In genomic region chr17:62708587-62708986, GRCh38 we compare ENCODE assay signal across 17 cellular contexts.
A peak's percentile ranks its signal among the peaks of the same experiment; 100 is the strongest.
DNase-seq lines count a peak whose midpoint lies in the region; ATAC-seq, FAIRE-seq and TF ChIP-seq lines count a peak whose summit lies in the region.
"Had no signal": no experiment of that assay in that cellular context is flagged by ENCODE, and none has a peak within 500 bp of the region (broad histone marks: within the 10 kb centered on the region; RNA-seq: fewer than 3 reads in every experiment).

No MANE protein-coding gene starts in this region.

- DNase-seq in HepG2 (ENCODE audit: low spot score) (no peak), right lobe of liver (no peak), RKO (ENCODE audit: low spot score) (peak; percentile 12), endodermal cell (peak; percentile 59), gastrocnemius medialis (no peak)
- DNase-seq in stimulated activated naive B cell treated with anti-CD40 and anti-IgM and Interleukin-4, amounts not matched to agents 10 μg/mL and 1 μg/mL and 100 μg/mL, for 72 hours, result no peak
- DNase-seq: ACHN, HCEC 1CT, KBM-7, NCI-H1105 treated with DMSO at 0.1 percent for 48 hours, NCI-H1694, NCI-H510A, NCI-H748 treated with DMSO at 0.1 percent for 48 hours, RPMI8226 had no signal

- H3K79me2 ChIP-seq in HepG2 (ENCODE audit: insufficient read depth, low read length), result no peaks in the 10 kb centered on the region

- TF ChIP-seq POLR2A in HepG2 (IDR thresholded peaks at IDR 0.05; ENCODE audit: insufficient read depth in 1 of 2, low read depth in 2 of 2, low read length in 2 of 2) (no peak), right lobe of liver (IDR thresholded peaks at IDR 0.05) (no peak), gastrocnemius medialis (IDR thresholded peaks at IDR 0.05) (no peak)

- H3K9ac ChIP-seq in HepG2 (ENCODE audit: insufficient read depth, low read depth, low read length), result no peak overlapping the region
- H3K9ac ChIP-seq in endodermal cell (ENCODE audit: extremely low read depth, low read length, poor library complexity, severe bottlenecking), result no peak overlapping the region

- peaks cover 12% of the 10 kb centered on the region for H3K27me3 Mint-ChIP-seq in endodermal cell (ENCODE audit: insufficient read depth)
- peaks cover 5 to 24% of the 10 kb centered on the region in 2 donors for H3K27me3 Mint-ChIP-seq in stimulated activated naive B cell treated with anti-CD40 and anti-IgM and Interleukin-4, amounts not matched to agents 10 μg/mL and 1 μg/mL and 100 μg/mL, for 72 hours

- H3K9me3 ChIP-seq in HepG2 (ENCODE audit: low read length) (no peaks in the 10 kb centered on the region), right lobe of liver (no peaks in the 10 kb centered on the region), endodermal cell (ENCODE audit: control insufficient read depth, low read length) (peaks cover 14% of the 10 kb centered on the region), gastrocnemius medialis (no peaks in the 10 kb centered on the region)

- CTCF ChIA-PET in HepG2 (lab: Yijun Ruan, JAX; ENCODE audit: low intra/inter-chr PET ratio, low total read pairs), result interaction anchor here (0.6 kb wide), 1 partner anchor 240 kb away, joined by 3 read pairs; no protein-coding TSS in a partner anchor

- no peak overlapping the region for H3K4me3 Mint-ChIP-seq in endodermal cell
- H3K4me3 Mint-ChIP-seq in stimulated activated naive B cell treated with anti-CD40 and anti-IgM and Interleukin-4, amounts not matched to agents 10 μg/mL and 1 μg/mL and 100 μg/mL, for 72 hours, result no peak overlapping the region

- peaks cover 25% of the 10 kb centered on the region for H3K4me1 Mint-ChIP-seq in endodermal cell
- H3K4me1 Mint-ChIP-seq in stimulated activated naive B cell treated with anti-CD40 and anti-IgM and Interleukin-4, amounts not matched to agents 10 μg/mL and 1 μg/mL and 100 μg/mL, for 72 hours, result peaks cover 1 to 2% of the 10 kb centered on the region in 2 donors

- H3K27ac ChIP-seq in HepG2 (ENCODE audit: extremely low read length, insufficient read depth, low read length) (no peak overlapping the region), right lobe of liver (no peak overlapping the region), endodermal cell (ENCODE audit: low read depth, low read length) (no peak overlapping the region), gastrocnemius medialis (no peak overlapping the region)
- H3K27ac ChIP-seq: C4-2B had no signal

- BruUV-seq in HepG2 (replicated peaks; lab: Mats Ljungman, UMichigan), result no TSS peak

- H3K27ac Mint-ChIP-seq in endodermal cell, result no peak overlapping the region
- no peak overlapping the region for H3K27ac Mint-ChIP-seq in stimulated activated naive B cell treated with anti-CD40 and anti-IgM and Interleukin-4, amounts not matched to agents 10 μg/mL and 1 μg/mL and 100 μg/mL, for 72 hours

- no peak for TF ChIP-seq RAD21 in HepG2 (CRISPR knock-in tag; IDR thresholded peaks at IDR 0.05)

- in situ Hi-C loops in HepG2 (cut with HindIII; ENCODE audit: extremely low pct_ligation_motif_present, low pct_unique_long_range_greater_than_20kb) (no loop called here), gastrocnemius medialis (cut with MboI; ENCODE audit: low sequenced_read_pairs in 4 of 4) (loop anchor here in 3 of 4 donors (5.0 to 25.0 kb wide), 4 partner anchors 254 to 704 kb away; partner anchors contain the start of gene TANC2 (in 2 of the 3))

- POLR2A ChIA-PET in HepG2 (lab: Yijun Ruan, JAX), result no interaction called here

- ATAC-seq in HepG2 (no peak), right lobe of liver (no peak), HG02571 (IDR thresholded peaks at IDR 0.05; ENCODE audit: unreplicated experiment) (no peak), gastrocnemius medialis (no peak)
- ATAC-seq in stimulated activated naive B cell treated with anti-CD40 and anti-IgM and Interleukin-4, amounts not matched to agents 10 μg/mL and 1 μg/mL and 100 μg/mL, for 72 hours (replicated peaks), result no peak

- no peaks in the 10 kb centered on the region for H3K36me3 ChIP-seq in HepG2 (replicated peaks in 1 of 2; ENCODE audit: control insufficient read depth in 1 of 2, insufficient read depth in 2 of 2, low read length in 2 of 2)
- H3K36me3 ChIP-seq in right lobe of liver, result no peaks in the 10 kb centered on the region
- no peaks in the 10 kb centered on the region for H3K36me3 ChIP-seq in endodermal cell (ENCODE audit: control insufficient read depth, insufficient read depth, low read length)
- H3K36me3 ChIP-seq in gastrocnemius medialis, result no peaks in the 10 kb centered on the region

- no peak overlapping the region for H3K4me2 ChIP-seq in HepG2 (ENCODE audit: low read depth, low read length)

- WGBS in HepG2 (ENCODE audit: low lambda C conversion rate), result 0% methylated on average over 2 of the region's 2 CpGs
- WGBS in right lobe of liver (ENCODE audit: insufficient coverage, low coverage, low lambda C conversion rate, missing lambda C conversion rate), result 43% methylated on average over 1 of the region's 2 CpGs
- WGBS in endodermal cell (ENCODE audit: insufficient coverage in 1 of 2, insufficient read length in 1 of 2), 2 experiments, result 77 to 79% methylated on average over 1 to 2 of the region's 2 CpGs

- TF ChIP-seq CTCF in HepG2 (CRISPR knock-in tag; IDR thresholded peaks at IDR 0.05) (no peak), right lobe of liver (IDR thresholded peaks at IDR 0.05) (no peak), endodermal cell (conservative IDR thresholded peaks at IDR 0.05) (no peak), gastrocnemius medialis (IDR thresholded peaks at IDR 0.05 in 4 of 5, conservative IDR thresholded peaks at IDR 0.05 in 1 of 5) (no peak)

- no peak for TF ChIP-seq EP300 in HepG2 (IDR thresholded peaks at IDR 0.05; ENCODE audit: low read depth in 2 of 2, low read length in 2 of 2)
- no peak for TF ChIP-seq EP300 in HepG2 (CRISPR knock-in tag; IDR thresholded peaks at IDR 0.05; ENCODE audit: borderline replicate concordance)

- H3K9me3 Mint-ChIP-seq in endodermal cell, result peaks cover 27% of the 10 kb centered on the region
- peaks cover 0 to 1% of the 10 kb centered on the region in 2 donors for H3K9me3 Mint-ChIP-seq in stimulated activated naive B cell treated with anti-CD40 and anti-IgM and Interleukin-4, amounts not matched to agents 10 μg/mL and 1 μg/mL and 100 μg/mL, for 72 hours

- no peaks in the 10 kb centered on the region for H4K20me1 ChIP-seq in HepG2 (ENCODE audit: insufficient read depth, low read length)

- H3K27me3 ChIP-seq in HepG2 (ENCODE audit: control insufficient read depth in 1 of 2, insufficient read depth in 2 of 2, low read length in 2 of 2), result peaks cover 16 to 60% of the 10 kb centered on the region in 2 experiments
- no peaks in the 10 kb centered on the region for H3K27me3 ChIP-seq in right lobe of liver
- H3K27me3 ChIP-seq in endodermal cell (ENCODE audit: control insufficient read depth, insufficient read depth, low read length, poor library complexity, severe bottlenecking), result peaks cover under 1% of the 10 kb centered on the region
- H3K27me3 ChIP-seq in gastrocnemius medialis, result peaks cover 6 to 12% (median 10%) of the 10 kb centered on the region in 3 donors

- H3K36me3 Mint-ChIP-seq in endodermal cell (ENCODE audit: low read depth), result peaks cover 8% of the 10 kb centered on the region
- H3K36me3 Mint-ChIP-seq in stimulated activated naive B cell treated with anti-CD40 and anti-IgM and Interleukin-4, amounts not matched to agents 10 μg/mL and 1 μg/mL and 100 μg/mL, for 72 hours, result no peaks in the 10 kb centered on the region

- H3K4me3 ChIP-seq in HepG2 (replicated peaks in 1 of 3; ENCODE audit: insufficient read depth in 1 of 3, low read depth in 2 of 3, low read length in 3 of 3) (no peak overlapping the region), right lobe of liver (no peak overlapping the region), endodermal cell (ENCODE audit: low read length) (no peak overlapping the region), gastrocnemius medialis (no peak overlapping the region)

- no peak for FAIRE-seq in HepG2 (lab: Jason Lieb, UNC)
- FAIRE-seq: G401.6 had no signal

- intact Hi-C loops in HepG2 (cut with micrococcal nuclease; ENCODE audit: unreplicated experiment), result no loop called here
- intact Hi-C loops in right lobe of liver (cut with DNase I), result no loop called here
- intact Hi-C loops in gastrocnemius medialis (cut with DNase I; ENCODE audit: low total_unique reads), result no loop called here

- H3K4me1 ChIP-seq in HepG2 (ENCODE audit: insufficient read depth, low read length) (peaks cover 1% of the 10 kb centered on the region; the same call in 1 of the 2 replicates), right lobe of liver (peaks cover 0 to 7% (median 0%) of the 10 kb centered on the region in 4 donors), endodermal cell (ENCODE audit: control insufficient read depth, insufficient read depth, low read length) (peaks cover 9% of the 10 kb centered on the region), gastrocnemius medialis (peaks cover 0 to 5% of the 10 kb centered on the region in 2 donors)

- H2AFZ ChIP-seq in HepG2 (ENCODE audit: low read length), result no peak overlapping the region

TF ChIP-seq in HepG2, 621 proteins besides CTCF, POLR2A, EP300 and RAD21:
- no peak for TF ChIP-seq NCOA1 (CRISPR knock-in tag; IDR thresholded peaks at IDR 0.05)
- TF ChIP-seq ZNF317 (CRISPR knock-in tag; IDR thresholded peaks at IDR 0.05), result peak; percentile 98

Comparison
In these comparisons a context has a peak if more than half of its experiments do, and no peak if none do; other contexts are left out.
1. DNase-seq: peak in RKO (single experiment) and endodermal cell (single experiment); none in HepG2 (single experiment), right lobe of liver (0 of 3), gastrocnemius medialis (0 of 2) and stimulated activated naive B cell treated with anti-CD40 and anti-IgM and Interleukin-4, amounts not matched to agents 10 μg/mL and 1 μg/mL and 100 μg/mL, for 72 hours (single experiment).